ENCODE assay signal across 8 cellular contexts in genomic region chr19:40445006-40445312, GRCh38. TPM values are rescaled to one million over a fixed set of nuclear protein-coding genes. Genes with fewer than 3 reads are reported as not detected.
A peak's percentile ranks its signal among the peaks of the same experiment; 100 is the strongest.
DNase-seq lines count a peak whose midpoint lies in the region; ATAC-seq and TF ChIP-seq lines count a peak whose summit lies in the region.

No MANE protein-coding gene starts in this region.

- H3K9me3 Mint-ChIP-seq in GM23338: peaks cover 3% of the 10 kb centered on the region; the same call in 2 of the 3 replicates

- H3K27me3 Mint-ChIP-seq in GM23338 (ENCODE audit: insufficient read depth, low read depth, poor library complexity): peaks cover 17% of the 10 kb centered on the region

- TF ChIP-seq EP300 in gastroesophageal sphincter (IDR thresholded peaks at IDR 0.05): no peak

- TF ChIP-seq CTCF in GM23338 (conservative IDR thresholded peaks at IDR 0.05; ENCODE audit: low read depth in 2 of 2) (no peak), WI38 (IDR thresholded peaks at IDR 0.05; ENCODE audit: low read depth, low read length) (no peak), gastroesophageal sphincter (IDR thresholded peaks at IDR 0.05) (no peak)

- H4K20me1 ChIP-seq in GM23338 (replicated peaks; ENCODE audit: insufficient read depth): peaks cover 8% of the 10 kb centered on the region; the same call in 1 of the 2 replicates

- 0 to 24% methylated on average over 4 to 8 of the region's 9 CpGs for WGBS in gastroesophageal sphincter (ENCODE audit: low coverage in 1 of 2), 2 donors

- H3K27ac Mint-ChIP-seq in GM23338: peak overlapping the region; percentile 97

- H3K36me3 Mint-ChIP-seq in GM23338 (ENCODE audit: low read depth): peaks cover 31% of the 10 kb centered on the region

- peaks cover 13% of the 10 kb centered on the region for H3K4me1 ChIP-seq in GM23338 (ENCODE audit: insufficient read depth)
- H3K4me1 ChIP-seq in gastroesophageal sphincter: peaks cover 0 to 41% (median 18%) of the 10 kb centered on the region in 3 donors
- H3K4me1 ChIP-seq in skeletal muscle satellite cell (ENCODE audit: control insufficient read depth, insufficient read depth, low read length): peaks cover 18% of the 10 kb centered on the region

- ATAC-seq in GM23338 (no peak), gastroesophageal sphincter (no peak), GM19328 (IDR thresholded peaks at IDR 0.05; ENCODE audit: unreplicated experiment) (no peak)

- H3K27me3 ChIP-seq in GM23338 (ENCODE audit: insufficient read depth) (no peaks in the 10 kb centered on the region), gastroesophageal sphincter (no peaks in the 10 kb centered on the region), skeletal muscle satellite cell (ENCODE audit: control insufficient read depth, insufficient read depth, low read length) (no peaks in the 10 kb centered on the region)

- H3K4me3 ChIP-seq in GM23338 (peak overlapping the region; percentile 100), WI38 (ENCODE audit: low read depth, low read length) (peak overlapping the region; percentile 100), gastroesophageal sphincter (peak overlapping the region; percentile 75 to 95), skeletal muscle satellite cell (ENCODE audit: low read length) (peak overlapping the region; percentile 99)

- H3F3A ChIP-seq in GM23338 (replicated peaks; ENCODE audit: low read depth): peaks cover 22% of the 10 kb centered on the region

- no peaks in the 10 kb centered on the region for H3K9me3 ChIP-seq in gastroesophageal sphincter
- H3K9me3 ChIP-seq in skeletal muscle satellite cell (replicated peaks; ENCODE audit: low read length): no peaks in the 10 kb centered on the region

- H3K4me2 ChIP-seq in GM23338: peak overlapping the region; percentile 86
- peak overlapping the region; percentile 92 for H3K4me2 ChIP-seq in skeletal muscle satellite cell (ENCODE audit: low read length)

- peak overlapping the region; percentile 99 for H3K9ac ChIP-seq in skeletal muscle satellite cell (ENCODE audit: low read depth, low read length)

- H3K27ac ChIP-seq in GM23338 (ENCODE audit: low read depth): peak overlapping the region; percentile 92
- H3K27ac ChIP-seq in gastroesophageal sphincter: peak overlapping the region; percentile 93 to 98 (median 98)

- H2AFZ ChIP-seq in GM23338: peak overlapping the region; percentile 80

- H3K4me3 Mint-ChIP-seq in GM23338: peak overlapping the region; percentile 98

- H3K79me2 ChIP-seq in GM23338 (replicated peaks; ENCODE audit: insufficient read depth): peaks cover 26% of the 10 kb centered on the region

- TF ChIP-seq POLR2A in gastroesophageal sphincter (IDR thresholded peaks at IDR 0.05): no peak

- no peak for DNase-seq in GM23338 (ENCODE audit: low spot score)
- no peak for DNase-seq in activated effector memory CD4-positive, alpha-beta T cell treated with Interleukin-2 at 50 U/mL for 16 hours
- no peak for DNase-seq in NCI-H2171 (lab: John Stamatoyannopoulos, UW)
- DNase-seq in anterior cingulate cortex (lab: John Stamatoyannopoulos, UW): no peak

- H3K4me1 Mint-ChIP-seq in GM23338: peaks cover 28% of the 10 kb centered on the region

- peaks cover 16% of the 10 kb centered on the region; the same call in 1 of the 2 replicates for H3K36me3 ChIP-seq in GM23338 (ENCODE audit: insufficient read depth)
- H3K36me3 ChIP-seq in gastroesophageal sphincter: peaks cover 0 to 57% of the 10 kb centered on the region in 2 donors
- peaks cover 32% of the 10 kb centered on the region for H3K36me3 ChIP-seq in skeletal muscle satellite cell (ENCODE audit: insufficient read depth, low read length)

- no peaks in the 10 kb centered on the region for H3K9me2 ChIP-seq in GM23338 (ENCODE audit: insufficient read depth)

TF ChIP-seq in GM23338, 12 proteins besides CTCF, POLR2A, EP300 and RAD21:
- TF ChIP-seq EZH2phosphoT487 (IDR thresholded peaks at IDR 0.05; ENCODE audit: unreplicated experiment) (no peak), REST (IDR thresholded peaks at IDR 0.05; ENCODE audit: unreplicated experiment) (no peak), POLR2AphosphoS5 (IDR thresholded peaks at IDR 0.05; ENCODE audit: low read depth) (no peak), NANOG (IDR thresholded peaks at IDR 0.05; ENCODE audit: borderline replicate concordance) (no peak), ZNF114 (CRISPR knock-in tag; IDR thresholded peaks at IDR 0.05) (no peak), JUNB (IDR thresholded peaks at IDR 0.05; ENCODE audit: unreplicated experiment) (no peak), ETS1 (IDR thresholded peaks at IDR 0.05) (no peak)

RNA-seq across cellular contexts. Expression of gene SERTAD3, which starts 0.8 kb away (rescaled TPM):
- 15.4 and 21.3 TPM in 2 replicates for total RNA-seq in GM23338 (2014; rRNA removed; shearing (Covaris generic))
- polyA plus RNA-seq in GM23338 (2016; fragmentation: Nextera tagmentation; extraction: Ambion mirVana): 24.1 and 27.9 TPM in 2 replicates
- 10 to 100 TPM; 22.1 to 30.2 (median 26.4) TPM for total RNA-seq in gastroesophageal sphincter
- total RNA-seq in skeletal muscle satellite cell (2012; rRNA removed): 19.0 and 23.8 TPM in 2 replicates

RNA-seq across cellular contexts. Expression of gene SERTAD1, which starts 19.2 kb away (rescaled TPM):
- 5.1 and 9.1 TPM in 2 replicates for total RNA-seq in GM23338 (2014; rRNA removed; shearing (Covaris generic))
- 4.6 and 5.0 TPM in 2 replicates for polyA plus RNA-seq in GM23338 (2016; fragmentation: Nextera tagmentation; extraction: Ambion mirVana)
- total RNA-seq in gastroesophageal sphincter: 10 to 100 TPM; 16.6 to 22.1 (median 18.9) TPM
- 23.3 and 25.1 TPM in 2 replicates for total RNA-seq in skeletal muscle satellite cell (2012; rRNA removed)

RNA-seq across cellular contexts. Expression of gene BLVRB, which starts 20.6 kb away (rescaled TPM):
- 51.7 and 53.7 TPM in 2 replicates for total RNA-seq in GM23338 (2014; rRNA removed; shearing (Covaris generic))
- 43.7 and 45.6 TPM in 2 replicates for polyA plus RNA-seq in GM23338 (2016; fragmentation: Nextera tagmentation; extraction: Ambion mirVana)
- 100 to 1,000 TPM; 146 to 209 (median 164) TPM for total RNA-seq in gastroesophageal sphincter
- 89.5 and 90.4 TPM in 2 replicates for total RNA-seq in skeletal muscle satellite cell (2012; rRNA removed)

RNA-seq across cellular contexts. Expression of gene SPTBN4, which starts 21.8 kb away (rescaled TPM):
- 2.3 and 4.5 TPM in 2 replicates for total RNA-seq in GM23338 (2014; rRNA removed; shearing (Covaris generic))
- 1.6 and 2.2 TPM in 2 replicates for polyA plus RNA-seq in GM23338 (2016; fragmentation: Nextera tagmentation; extraction: Ambion mirVana)
- total RNA-seq in gastroesophageal sphincter: 1 to 10 TPM; 4.7 to 9.4 (median 5.9) TPM
- 0.22 and 0.76 TPM in 2 replicates for total RNA-seq in skeletal muscle satellite cell (2012; rRNA removed)

RNA-seq across cellular contexts. Expression of gene PRX, which starts 31.8 kb away (rescaled TPM):
- 4.2 and 4.3 TPM in 2 replicates for total RNA-seq in GM23338 (2014; rRNA removed; shearing (Covaris generic))
- polyA plus RNA-seq in GM23338 (2016; fragmentation: Nextera tagmentation; extraction: Ambion mirVana): 4.1 and 4.2 TPM in 2 replicates
- total RNA-seq in gastroesophageal sphincter: 10 to 100 TPM in 1 of 4 donors, 1 to 10 TPM in 3; 4.5 to 12.7 (median 6.7) TPM
- 0.87 and 1.0 TPM in 2 replicates for total RNA-seq in skeletal muscle satellite cell (2012; rRNA removed)
